8 cellular contexts compared by ENCODE assay signal in genomic region chr1:67339623-67340343, GRCh38. TPM values are rescaled to one million over a fixed set of nuclear protein-coding genes. Genes with fewer than 3 reads are reported as not detected.
DNase-seq lines count a peak whose midpoint lies in the region; ATAC-seq, FAIRE-seq and TF ChIP-seq lines count a peak whose summit lies in the region.

No MANE protein-coding gene starts in this region.

- no peak overlapping the region for H3K27ac ChIP-seq in small intestine (ENCODE audit: low read depth in 1 of 2, low read length in 1 of 2)

- no peak for TF ChIP-seq CTCF in osteocyte (IDR thresholded peaks at IDR 0.05)

- DNase-seq in Caki2 (ENCODE audit: low read depth): peak; percentile 16
- peak; percentile 86 for DNase-seq in M059J (ENCODE audit: low read depth)
- DNase-seq in amniotic epithelial cell (ENCODE audit: low read depth): peak; percentile 60
- DNase-seq in osteocyte (ENCODE audit: extremely low spot score, unreplicated experiment): no peak
- DNase-seq in hippocampal formation (lab: John Stamatoyannopoulos, UW): no peak
- DNase-seq in small intestine: no peak
- no peak for DNase-seq in effector CD4-positive, alpha-beta T cell

- no peaks in the 10 kb centered on the region for H3K36me3 ChIP-seq in small intestine (ENCODE audit: control insufficient read depth in 2 of 2, insufficient read depth in 2 of 2, low read length in 2 of 2)

- 47 to 70% (median 48%) methylated on average over 7 of the region's 7 CpGs for WGBS in small intestine, 3 donors

- no peak overlapping the region for H3K4me3 ChIP-seq in small intestine (ENCODE audit: low read depth in 1 of 2, low read length in 2 of 2)

- H3K9me3 ChIP-seq in small intestine (ENCODE audit: control insufficient read depth, low read depth): no peaks in the 10 kb centered on the region

- H3K4me3 Mint-ChIP-seq in osteocyte (ENCODE audit: unreplicated experiment): no peak overlapping the region

- in situ Hi-C loops in Caki2 (cut with HindIII; ENCODE audit: low pct_unique_long_range_greater_than_20kb, low sequenced_read_pairs): no loop called here

- FAIRE-seq in small intestine (lab: Jason Lieb, UNC): no peak

- H3K4me1 ChIP-seq in small intestine (ENCODE audit: control insufficient read depth in 2 of 2, insufficient read depth in 1 of 2, low read depth in 1 of 2, low read length in 1 of 2): no peaks in the 10 kb centered on the region

- H3K9me3 Mint-ChIP-seq in osteocyte (ENCODE audit: unreplicated experiment): no peaks in the 10 kb centered on the region

- peak overlapping the region; percentile 69 for H3K27ac Mint-ChIP-seq in osteocyte (ENCODE audit: unreplicated experiment)

- ATAC-seq in GM21576 (IDR thresholded peaks at IDR 0.05; ENCODE audit: unreplicated experiment): peak; percentile 38

- no peaks in the 10 kb centered on the region for H3K36me3 Mint-ChIP-seq in osteocyte (ENCODE audit: unreplicated experiment)

- H3K27me3 Mint-ChIP-seq in osteocyte (ENCODE audit: unreplicated experiment): peaks cover 3% of the 10 kb centered on the region

- peaks cover 0 to 2% of the 10 kb centered on the region in 2 donors for H3K27me3 ChIP-seq in small intestine (ENCODE audit: control insufficient read depth in 2 of 2, insufficient read depth in 2 of 2, low read length in 2 of 2)

- H3K4me1 Mint-ChIP-seq in osteocyte (ENCODE audit: unreplicated experiment): peaks cover 20% of the 10 kb centered on the region

RNA-seq across cellular contexts. Expression of gene IL12RB2, which starts 32.1 kb away (rescaled TPM):
- total RNA-seq in Caki2 (2014; rRNA removed; shearing (Covaris generic); ENCODE audit: low replicate concordance): not detected in 2 replicates
- total RNA-seq in M059J (2014; rRNA removed; shearing (Covaris generic)): 0.30 and 0.62 TPM in 2 replicates
- not detected in 2 replicates for total RNA-seq in osteocyte
- polyA plus RNA-seq in small intestine: under 1 TPM in 2 of 3 donors, not detected in 1; 0.21 to 0.54 TPM

Comparison
In these comparisons a context has a peak if more than half of its experiments do, and no peak if none do; other contexts are left out.
1. DNase-seq: peak in Caki2 (single experiment), M059J (single experiment) and amniotic epithelial cell (single experiment); none in osteocyte (single experiment), hippocampal formation (0 of 2), small intestine (single experiment) and effector CD4-positive, alpha-beta T cell (single experiment).